Comparison of ENCODE assay signal across 1 cellular context in genomic region chr2:101383016-101383541, GRCh38.
TF ChIP-seq lines count a peak whose summit lies in the region.

No MANE protein-coding gene starts in this region.

TF ChIP-seq in K562, 482 proteins besides CTCF, POLR2A, EP300 and RAD21:
- no peak for TF ChIP-seq NKRF (IDR thresholded peaks at IDR 0.05; ENCODE audit: borderline replicate concordance)
- TF ChIP-seq PKNOX1 (IDR thresholded peaks at IDR 0.05), result no peak
- no peak for TF ChIP-seq TEAD1 (CRISPR knock-in tag; IDR thresholded peaks at IDR 0.05)
- no peak for TF ChIP-seq DACH1 (IDR thresholded peaks at IDR 0.05; ENCODE audit: partially characterized antibody)
- TF ChIP-seq ZEB2 (IDR thresholded peaks at IDR 0.05), result no peak
- TF ChIP-seq ELF1 (tag; IDR thresholded peaks at IDR 0.05), result no peak
- TF ChIP-seq RBM25 (IDR thresholded peaks at IDR 0.05; ENCODE audit: low read depth, low read length, severe bottlenecking), result peak; percentile 75
- TF ChIP-seq ESRRA (IDR thresholded peaks at IDR 0.05; ENCODE audit: borderline replicate concordance, low read depth), result no peak
- no peak for TF ChIP-seq ZNF253 (CRISPR knock-in tag; conservative IDR thresholded peaks at IDR 0.05)
- no peak for TF ChIP-seq NONO (IDR thresholded peaks at IDR 0.05; ENCODE audit: low read depth in 2 of 2, low read length in 1 of 2)
- peak; percentile 36; the same call in 1 of the 2 replicates for TF ChIP-seq BCOR (IDR thresholded peaks at IDR 0.05)
- peak; percentile 48; the same call in 1 of the 2 replicates for TF ChIP-seq TFE3 (CRISPR knock-in tag; IDR thresholded peaks at IDR 0.05)
- TF ChIP-seq NEUROD1 (IDR thresholded peaks at IDR 0.05; ENCODE audit: borderline replicate concordance, low read depth, low read length, partially characterized antibody), result no peak
- TF ChIP-seq ZNF717 (CRISPR knock-in tag; IDR thresholded peaks at IDR 0.05), result no peak
- no peak for TF ChIP-seq ATF2 (CRISPR knock-in tag; IDR thresholded peaks at IDR 0.05)
- no peak for TF ChIP-seq ZBTB43 (CRISPR knock-in tag; IDR thresholded peaks at IDR 0.05)
